ENCODE assay signal across 27 cellular contexts in genomic region chr1:221788466-221788865, GRCh38. TPM values are rescaled to one million over a fixed set of nuclear protein-coding genes. Genes with fewer than 3 reads are reported as not detected.
DNase-seq lines count a peak whose midpoint lies in the region; ATAC-seq lines count a peak whose summit lies in the region.
"Had no signal": no experiment of that assay in that cellular context is flagged by ENCODE, and none has a peak within 500 bp of the region (broad histone marks: within the 10 kb centered on the region; RNA-seq: fewer than 3 reads in every experiment).

No MANE protein-coding gene starts in this region.

- H3K9me3 Mint-ChIP-seq in activated T-helper 17 cell treated with anti-CD3 and anti-CD28 coated beads, Interleukin-2, amount 50 U/mL, for 72 hours, result no peaks in the 10 kb centered on the region
- H3K9me3 Mint-ChIP-seq: CD4-positive, alpha-beta memory T cell; CD4-positive, CD25-positive, alpha-beta regulatory T cell; CD8-positive, alpha-beta memory T cell had no signal

- no peak overlapping the region for H2BK15ac ChIP-seq in mesendoderm (replicated peaks; ENCODE audit: low read depth)

- no peaks in the 10 kb centered on the region for H3K27me3 ChIP-seq in mesendoderm (ENCODE audit: insufficient read depth, low read length, poor library complexity)
- H3K27me3 ChIP-seq: BE2C, BLaER1 had no signal

- H3K36me3 Mint-ChIP-seq in activated T-helper 17 cell treated with anti-CD3 and anti-CD28 coated beads, Interleukin-2, amount 50 U/mL, for 72 hours (ENCODE audit: low read depth), result no peaks in the 10 kb centered on the region
- H3K36me3 Mint-ChIP-seq: CD14-positive monocyte; CD4-positive, alpha-beta memory T cell; CD4-positive, CD25-positive, alpha-beta regulatory T cell; CD8-positive, alpha-beta memory T cell had no signal

- H2BK120ac ChIP-seq in mesendoderm (ENCODE audit: low read depth, low read length), result no peak overlapping the region

- H3K56ac ChIP-seq in mesendoderm (ENCODE audit: low read length), result no peak overlapping the region

- H3K36me3 ChIP-seq in mesendoderm (ENCODE audit: control insufficient read depth, insufficient read depth, low read length), result no peaks in the 10 kb centered on the region
- H3K36me3 ChIP-seq: BE2C, BLaER1 had no signal

- no peak overlapping the region for H3K27ac ChIP-seq in mesendoderm (ENCODE audit: low read depth, low read length)
- H3K27ac ChIP-seq: 22Rv1, A549, BLaER1 had no signal

- no peaks in the 10 kb centered on the region for H3K4me1 ChIP-seq in mesendoderm (ENCODE audit: control insufficient read depth, low read depth, low read length)
- H3K4me1 ChIP-seq: A549, BE2C had no signal

- no peak overlapping the region for H4K8ac ChIP-seq in mesendoderm (ENCODE audit: low read depth, low read length)

- no peak overlapping the region for H2BK5ac ChIP-seq in mesendoderm (ENCODE audit: low read length)

- H3K4me1 Mint-ChIP-seq in activated T-helper 17 cell treated with anti-CD3 and anti-CD28 coated beads, Interleukin-2, amount 50 U/mL, for 72 hours, result peaks cover 8% of the 10 kb centered on the region

- H3K27me3 Mint-ChIP-seq in activated T-helper 17 cell treated with anti-CD3 and anti-CD28 coated beads, Interleukin-2, amount 50 U/mL, for 72 hours, result no peaks in the 10 kb centered on the region
- H3K27me3 Mint-ChIP-seq: CD4-positive, alpha-beta memory T cell; CD4-positive, CD25-positive, alpha-beta regulatory T cell; CD8-positive, alpha-beta memory T cell had no signal

- H3K79me2 ChIP-seq in mesendoderm (ENCODE audit: control insufficient read depth, insufficient read depth, low read length), result no peaks in the 10 kb centered on the region

- no CpG with 5 or more reads among the region's 6 CpGs for WGBS in mesendoderm (ENCODE audit: extremely low coverage, insufficient coverage, low lambda C conversion rate)

- no peak overlapping the region for H3K4ac ChIP-seq in mesendoderm (ENCODE audit: low read depth, low read length)

- H3K4me3 ChIP-seq in mesendoderm (ENCODE audit: low read length), result no peak overlapping the region
- H3K4me3 ChIP-seq: A549, BLaER1, GM12878 had no signal

- H2AK5ac ChIP-seq in mesendoderm (ENCODE audit: low read length), result no peak overlapping the region

- H3K4me2 ChIP-seq in mesendoderm (ENCODE audit: low read length), result no peak overlapping the region
- H3K4me2 ChIP-seq: A549, BLaER1 had no signal

- H3K79me1 ChIP-seq in mesendoderm (ENCODE audit: low read length), result no peaks in the 10 kb centered on the region

- H3K9ac ChIP-seq in mesendoderm (ENCODE audit: low read length), result no peak overlapping the region
- H3K9ac ChIP-seq: BLaER1 had no signal

- H3K18ac ChIP-seq in mesendoderm (ENCODE audit: low read length), result peak overlapping the region; percentile 57

- no peak overlapping the region for H3K23ac ChIP-seq in mesendoderm (ENCODE audit: low read length)

- no peak for ATAC-seq in activated T-helper 17 cell treated with anti-CD3 and anti-CD28 coated beads, Interleukin-2, amount 50 U/mL, for 72 hours (replicated peaks)
- no peak for ATAC-seq in GM18873 (IDR thresholded peaks at IDR 0.05; ENCODE audit: low FRiP score, unreplicated experiment)
- no peak for ATAC-seq in GM21619 (IDR thresholded peaks at IDR 0.05; ENCODE audit: unreplicated experiment)
- ATAC-seq: A549, GM12878 had no signal

- no peak overlapping the region for H3K4me3 Mint-ChIP-seq in activated T-helper 17 cell treated with anti-CD3 and anti-CD28 coated beads, Interleukin-2, amount 50 U/mL, for 72 hours
- H3K4me3 Mint-ChIP-seq: CD14-positive monocyte; CD4-positive, alpha-beta memory T cell; CD4-positive, CD25-positive, alpha-beta regulatory T cell; CD8-positive, alpha-beta memory T cell had no signal

- no peak overlapping the region for H4K5ac ChIP-seq in mesendoderm (ENCODE audit: low read length)

- peak overlapping the region; percentile 47 for H3K27ac Mint-ChIP-seq in activated T-helper 17 cell treated with anti-CD3 and anti-CD28 coated beads, Interleukin-2, amount 50 U/mL, for 72 hours
- H3K27ac Mint-ChIP-seq: CD4-positive, alpha-beta memory T cell; CD4-positive, CD25-positive, alpha-beta regulatory T cell; CD8-positive, alpha-beta memory T cell had no signal

- peak; percentile 13 for DNase-seq in Ammon's horn (ENCODE audit: low spot score)
- no peak for DNase-seq in mesendoderm
- DNase-seq in retina, result peak; percentile 50
- DNase-seq in NCI-H1694 (lab: John Stamatoyannopoulos, UW), result no peak
- DNase-seq: AML-193; BE2C; C1 segment of cervical spinal cord; CD4-positive, alpha-beta memory T cell; CD4-positive, CD25-positive, alpha-beta regulatory T cell; CD8-positive, alpha-beta memory T cell; COR-L47; DMS 273 treated with DMSO at 0.1 percent for 48 hours; DMS153; DMS53; DMS79; DND-41; EL; GDM1 had no signal

RNA-seq across cellular contexts. Expression of gene DUSP10, which starts 46.6 kb away (rescaled TPM):
- 10 to 100 TPM in 1 of 2 donors, 1 to 10 TPM in 1; 8.2 to 11.7 TPM for total RNA-seq in activated T-helper 17 cell treated with anti-CD3 and anti-CD28 coated beads, Interleukin-2, amount 50 U/mL, for 72 hours
- polyA plus RNA-seq in mesendoderm (2013, experiment 1 of 2), result 9.1 TPM
- polyA plus RNA-seq in mesendoderm (2013, experiment 2 of 2), result 10.0 TPM
- total RNA-seq: G401 had no signal

Comparison
In these comparisons a context has a peak if more than half of its experiments do, and no peak if none do; other contexts are left out.
1. DNase-seq: peak in Ammon's horn (single experiment) and retina (single experiment); none in mesendoderm (single experiment) and NCI-H1694 (single experiment).